Comparison of ENCODE assay signal across 1 cellular context in genomic region chr16:19431636-19432340, GRCh38.
TF ChIP-seq lines count a peak whose summit lies in the region.

No MANE protein-coding gene starts in this region.

TF ChIP-seq in K562, 482 proteins besides CTCF, POLR2A, EP300 and RAD21:
- TF ChIP-seq E2F1 (CRISPR knock-in tag; IDR thresholded peaks at IDR 0.05) = no peak
